Comparison of ENCODE assay signal across 26 cellular contexts in genomic region chr7:71491331-71491730, GRCh38.
"Had no signal": no experiment of that assay in that cellular context is flagged by ENCODE, and none has a peak within 500 bp of the region (broad histone marks: within the 10 kb centered on the region; RNA-seq: fewer than 3 reads in every experiment).

No MANE protein-coding gene starts in this region.

- H3K9me3 ChIP-seq: gastroesophageal sphincter, left ventricle myocardium inferior, right lobe of liver, upper lobe of left lung had no signal

- H3K4me3 ChIP-seq: gastroesophageal sphincter, left ventricle myocardium inferior, right lobe of liver, upper lobe of left lung had no signal

- H3K27ac ChIP-seq: gastroesophageal sphincter, left ventricle myocardium inferior, right lobe of liver, upper lobe of left lung had no signal

- DNase-seq: activated B cell treated with CpG ODN at 0.5 μM for 24 hours; activated CD8-positive, alpha-beta T cell treated with anti-CD3 and anti-CD28 coated beads, Interleukin-2, amount 10 ng/mL, durations not matched to agents 7 days and 5 days; activated effector memory CD4-positive, alpha-beta T cell treated with Interleukin-2 at 50 U/mL for 16 hours; activated naive CD4-positive, alpha-beta T cell treated with Interleukin-2 at 50 U/mL for 16 hours; activated T-cell treated with anti-CD3 and anti-CD28 coated beads for 4 hours; anterior cingulate cortex; dermis blood vessel endothelial cell; effector CD4-positive, alpha-beta T cell; hypothalamus; immature natural killer cell; left ventricle myocardium inferior; naive thymus-derived CD8-positive, alpha-beta T cell; right lobe of liver; small intestine; stimulated activated CD4-positive, alpha-beta T cell treated with anti-CD3 and anti-CD28 coated beads, Interleukin-4, amount 100 ng/mL, for 24 hours; stimulated activated naive CD8-positive, alpha-beta T cell treated with anti-CD3 and anti-CD28 coated beads, Interleukin-15, amount 100 ng/mL, for 72 hours; substantia nigra; T-helper 2 cell; upper lobe of left lung had no signal

- H3K4me3 Mint-ChIP-seq: activated B cell treated with CpG ODN at 0.5 μM for 24 hours; activated CD8-positive, alpha-beta T cell treated with anti-CD3 and anti-CD28 coated beads, Interleukin-2, amount 10 ng/mL, durations not matched to agents 7 days and 5 days; activated naive CD8-positive, alpha-beta T cell; central memory CD8-positive, alpha-beta T cell; immature natural killer cell; naive thymus-derived CD8-positive, alpha-beta T cell; stimulated activated effector memory CD8-positive, alpha-beta T cell treated with anti-CD3 and anti-CD28 coated beads, Interleukin-12 subunit alpha, Interleukin-12 subunit beta, amount 100 ng/mL, for 72 hours; stimulated activated naive CD8-positive, alpha-beta T cell treated with anti-CD3 and anti-CD28 coated beads, Interleukin-15, amount 100 ng/mL, for 72 hours had no signal

- H3K4me1 ChIP-seq: gastroesophageal sphincter, right lobe of liver had no signal

- H3K4me1 Mint-ChIP-seq: activated B cell treated with CpG ODN at 0.5 μM for 24 hours; central memory CD8-positive, alpha-beta T cell; immature natural killer cell; naive thymus-derived CD8-positive, alpha-beta T cell; stimulated activated effector memory CD8-positive, alpha-beta T cell treated with anti-CD3 and anti-CD28 coated beads, Interleukin-12 subunit alpha, Interleukin-12 subunit beta, amount 100 ng/mL, for 72 hours; stimulated activated naive CD8-positive, alpha-beta T cell treated with anti-CD3 and anti-CD28 coated beads, Interleukin-15, amount 100 ng/mL, for 72 hours had no signal

- H3K27me3 ChIP-seq: gastroesophageal sphincter, right lobe of liver, upper lobe of left lung had no signal

- FAIRE-seq: bronchial epithelial cell, colon, endometrium, small intestine had no signal

- H3K27me3 Mint-ChIP-seq: activated B cell treated with CpG ODN at 0.5 μM for 24 hours; activated naive CD8-positive, alpha-beta T cell; central memory CD8-positive, alpha-beta T cell; stimulated activated naive CD8-positive, alpha-beta T cell treated with anti-CD3 and anti-CD28 coated beads, Interleukin-15, amount 100 ng/mL, for 72 hours had no signal

- H3K36me3 ChIP-seq: gastroesophageal sphincter, left ventricle myocardium inferior, right lobe of liver, upper lobe of left lung had no signal

- H3K36me3 Mint-ChIP-seq: activated naive CD8-positive, alpha-beta T cell; immature natural killer cell; naive thymus-derived CD8-positive, alpha-beta T cell; stimulated activated effector memory CD8-positive, alpha-beta T cell treated with anti-CD3 and anti-CD28 coated beads, Interleukin-12 subunit alpha, Interleukin-12 subunit beta, amount 100 ng/mL, for 72 hours had no signal

- ATAC-seq: activated CD8-positive, alpha-beta T cell treated with anti-CD3 and anti-CD28 coated beads, Interleukin-2, amount 10 ng/mL, durations not matched to agents 7 days and 5 days; gastroesophageal sphincter; naive thymus-derived CD8-positive, alpha-beta T cell; right lobe of liver; stimulated activated effector memory CD8-positive, alpha-beta T cell treated with anti-CD3 and anti-CD28 coated beads, Interleukin-12 subunit alpha, Interleukin-12 subunit beta, amount 100 ng/mL, for 72 hours; stimulated activated naive CD8-positive, alpha-beta T cell treated with anti-CD3 and anti-CD28 coated beads, Interleukin-15, amount 100 ng/mL, for 72 hours had no signal

- H3K27ac Mint-ChIP-seq: activated B cell treated with CpG ODN at 0.5 μM for 24 hours; activated CD8-positive, alpha-beta T cell treated with anti-CD3 and anti-CD28 coated beads, Interleukin-2, amount 10 ng/mL, durations not matched to agents 7 days and 5 days; activated naive CD8-positive, alpha-beta T cell; immature natural killer cell; naive thymus-derived CD8-positive, alpha-beta T cell; stimulated activated effector memory CD8-positive, alpha-beta T cell treated with anti-CD3 and anti-CD28 coated beads, Interleukin-12 subunit alpha, Interleukin-12 subunit beta, amount 100 ng/mL, for 72 hours; stimulated activated naive CD8-positive, alpha-beta T cell treated with anti-CD3 and anti-CD28 coated beads, Interleukin-15, amount 100 ng/mL, for 72 hours had no signal
